ENCODE assay signal across 9 cellular contexts in the genomic region with DNA sequence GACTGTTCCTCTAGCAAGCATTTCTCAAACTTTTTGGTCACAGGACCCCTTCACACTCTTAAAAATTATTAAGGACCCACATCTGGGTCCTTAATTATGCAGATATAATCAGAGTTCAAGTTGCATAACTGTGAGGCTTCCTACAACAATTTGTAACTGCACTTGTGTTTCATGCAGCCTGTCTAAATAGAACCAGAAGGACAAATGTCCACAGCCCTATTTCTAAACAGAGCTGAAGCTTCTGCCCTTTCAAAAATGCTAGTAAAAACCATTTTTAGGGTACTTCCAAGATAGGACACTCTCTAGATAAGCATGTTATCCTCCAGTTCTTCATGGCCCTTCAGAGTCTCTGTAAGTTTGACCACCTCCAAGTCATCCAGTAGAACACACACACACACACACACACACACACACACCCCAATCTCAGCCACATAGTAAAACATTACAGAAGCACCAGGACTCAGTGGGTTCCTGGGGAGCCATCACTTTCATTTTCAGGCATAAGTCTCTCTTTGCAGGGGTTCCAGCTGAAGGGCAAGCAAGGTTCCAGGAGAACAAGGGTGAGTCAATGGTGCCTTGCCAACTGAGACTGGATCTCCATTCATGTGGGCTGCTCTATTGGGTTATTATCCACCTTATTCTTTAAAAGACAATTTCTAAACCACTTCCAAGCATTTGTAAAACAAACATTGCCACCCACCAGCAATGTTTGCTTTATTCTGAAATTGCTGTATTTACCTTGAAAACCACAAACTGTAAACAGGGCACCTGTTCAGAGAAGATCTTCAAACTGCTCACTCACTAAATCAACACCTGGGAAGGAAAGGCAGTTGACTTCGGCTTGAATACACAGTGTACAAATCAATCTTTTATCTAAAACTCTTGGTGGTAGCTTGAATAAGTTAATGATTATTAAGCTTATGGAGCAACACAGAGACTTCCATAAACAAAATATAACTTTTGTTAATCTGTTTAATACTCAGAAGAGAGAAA.
DNase-seq lines count a peak whose midpoint lies in the region; ATAC-seq and TF ChIP-seq lines count a peak whose summit lies in the region.
"Had no signal": no experiment of that assay in that cellular context is flagged by ENCODE, and none has a peak within 500 bp of the region (broad histone marks: within the 10 kb centered on the region; RNA-seq: fewer than 3 reads in every experiment).

No MANE protein-coding gene starts in this region.

- H3K27ac ChIP-seq in CD4-positive, alpha-beta memory T cell (ENCODE audit: low read depth, low read length), result no peak overlapping the region
- no peak overlapping the region for H3K27ac ChIP-seq in aorta (ENCODE audit: low read depth in 1 of 2, low read length in 2 of 2)

- TF ChIP-seq CTCF in natural killer cell (IDR thresholded peaks at IDR 0.05) (no peak), GM13976 (IDR thresholded peaks at IDR 0.05; ENCODE audit: borderline replicate concordance, control extremely low read depth, extremely low read depth, insufficient read depth, missing control alignments) (no peak)

- no peaks in the 10 kb centered on the region for H3K27me3 ChIP-seq in CD4-positive, alpha-beta memory T cell (ENCODE audit: insufficient read depth, low read length)
- H3K27me3 ChIP-seq in aorta (ENCODE audit: control insufficient read depth in 1 of 2, insufficient read depth in 2 of 2, low read length in 1 of 2), result no peaks in the 10 kb centered on the region

- no peak overlapping the region for H3K4me3 Mint-ChIP-seq in CD4-positive, alpha-beta memory T cell
- H3K4me3 Mint-ChIP-seq in activated CD8-positive, alpha-beta T cell treated with anti-CD3 and anti-CD28 coated beads, Interleukin-2, amount 10 ng/mL, durations not matched to agents 7 days and 5 days, result no peak overlapping the region
- H3K4me3 Mint-ChIP-seq in natural killer cell, result no peak overlapping the region

- ATAC-seq in GM19438 (IDR thresholded peaks at IDR 0.05; ENCODE audit: low read depth, unreplicated experiment) (peak; percentile 86), HG03175 (IDR thresholded peaks at IDR 0.05; ENCODE audit: unreplicated experiment) (peak; percentile 72), natural killer cell (no peak), aorta (ENCODE audit: low FRiP score) (no peak), Right ventricle myocardium superior (ENCODE audit: poor library complexity) (no peak)
- peak; percentile 42 for ATAC-seq in activated CD8-positive, alpha-beta T cell treated with anti-CD3 and anti-CD28 coated beads, Interleukin-2, amount 10 ng/mL, durations not matched to agents 7 days and 5 days

- POLR2A ChIA-PET in CD4-positive, alpha-beta memory T cell (lab: Charles Lee; ENCODE audit: partially characterized antibody), result no interaction called here
- POLR2A ChIA-PET in activated CD8-positive, alpha-beta T cell treated with anti-CD3 and anti-CD28 coated beads, Interleukin-2, amount 10 ng/mL, durations not matched to agents 7 days and 5 days (lab: Charles Lee), result interaction anchor here (1.4 kb wide), 2 partner anchors 63 to 65 kb away, joined by 3 to 5 read pairs; no protein-coding TSS in a partner anchor

- H3K27ac Mint-ChIP-seq in CD4-positive, alpha-beta memory T cell, result peak overlapping the region in 4 of 7 donors; percentile 12 to 77 (median 36)
- peak overlapping the region; percentile 46 for H3K27ac Mint-ChIP-seq in activated CD8-positive, alpha-beta T cell treated with anti-CD3 and anti-CD28 coated beads, Interleukin-2, amount 10 ng/mL, durations not matched to agents 7 days and 5 days
- H3K27ac Mint-ChIP-seq in natural killer cell, result peak overlapping the region in 1 of 2 donors; percentile 36

- peaks cover 8 to 20% (median 14%) of the 10 kb centered on the region in 4 donors for H3K4me1 Mint-ChIP-seq in CD4-positive, alpha-beta memory T cell
- H3K4me1 Mint-ChIP-seq in activated CD8-positive, alpha-beta T cell treated with anti-CD3 and anti-CD28 coated beads, Interleukin-2, amount 10 ng/mL, durations not matched to agents 7 days and 5 days (ENCODE audit: low read depth), result peaks cover 24% of the 10 kb centered on the region
- peaks cover 45 to 47% of the 10 kb centered on the region in 2 donors for H3K4me1 Mint-ChIP-seq in natural killer cell

- CTCF ChIA-PET in CD4-positive, alpha-beta memory T cell (lab: Charles Lee; ENCODE audit: partially characterized antibody), result no interaction called here
- CTCF ChIA-PET in activated CD8-positive, alpha-beta T cell treated with anti-CD3 and anti-CD28 coated beads, Interleukin-2, amount 10 ng/mL, durations not matched to agents 7 days and 5 days (lab: Charles Lee), result interaction anchor here (0.6 to 1.5 kb wide), 3 partner anchors 21 to 64 kb away, joined by 3 to 5 read pairs (median 3); partner anchors contain the start of gene ITPR2

- H3K27me3 Mint-ChIP-seq in CD4-positive, alpha-beta memory T cell, result no peaks in the 10 kb centered on the region
- no peaks in the 10 kb centered on the region for H3K27me3 Mint-ChIP-seq in activated CD8-positive, alpha-beta T cell treated with anti-CD3 and anti-CD28 coated beads, Interleukin-2, amount 10 ng/mL, durations not matched to agents 7 days and 5 days (ENCODE audit: low read depth)
- H3K27me3 Mint-ChIP-seq in natural killer cell (ENCODE audit: low read depth in 2 of 2), result no peaks in the 10 kb centered on the region

- H3K9me3 ChIP-seq in CD4-positive, alpha-beta memory T cell (ENCODE audit: control insufficient read depth in 1 of 2, low read length in 2 of 2), result no peaks in the 10 kb centered on the region
- H3K9me3 ChIP-seq in aorta (ENCODE audit: control insufficient read depth, low read length), result no peaks in the 10 kb centered on the region

- 94 to 100% methylated on average over 1 of the region's 1 CpG for WGBS in aorta, 2 donors

- H3K4me3 ChIP-seq in CD4-positive, alpha-beta memory T cell (ENCODE audit: low read length in 2 of 2), result no peak overlapping the region
- no peak overlapping the region for H3K4me3 ChIP-seq in aorta (ENCODE audit: low read length in 2 of 2)

- H3K9me3 Mint-ChIP-seq in CD4-positive, alpha-beta memory T cell, result peaks cover 2 to 13% (median 5%) of the 10 kb centered on the region in 8 donors
- peaks cover 3% of the 10 kb centered on the region for H3K9me3 Mint-ChIP-seq in activated CD8-positive, alpha-beta T cell treated with anti-CD3 and anti-CD28 coated beads, Interleukin-2, amount 10 ng/mL, durations not matched to agents 7 days and 5 days (ENCODE audit: insufficient read depth)
- H3K9me3 Mint-ChIP-seq in natural killer cell, result no peaks in the 10 kb centered on the region

- H3K36me3 Mint-ChIP-seq in CD4-positive, alpha-beta memory T cell, result peaks cover 29 to 43% of the 10 kb centered on the region in 2 donors
- peaks cover 16% of the 10 kb centered on the region for H3K36me3 Mint-ChIP-seq in activated CD8-positive, alpha-beta T cell treated with anti-CD3 and anti-CD28 coated beads, Interleukin-2, amount 10 ng/mL, durations not matched to agents 7 days and 5 days (ENCODE audit: low read depth)
- no peaks in the 10 kb centered on the region for H3K36me3 Mint-ChIP-seq in natural killer cell

- in situ Hi-C loops in GM13976 (cut with MboI; ENCODE audit: low sequenced_read_pairs, unreplicated experiment), result no loop called here

- intact Hi-C loops in CD4-positive, alpha-beta memory T cell (cut with micrococcal nuclease), result no loop called here
- intact Hi-C loops in natural killer cell (cut with micrococcal nuclease), result no loop called here
- intact Hi-C loops in aorta (cut with DNase I), result no loop called here
- intact Hi-C loops in Right ventricle myocardium superior (cut with DNase I), result no loop called here

- DNase-seq in CD4-positive, alpha-beta memory T cell, result no peak
- no peak for DNase-seq in activated CD8-positive, alpha-beta T cell treated with anti-CD3 and anti-CD28 coated beads, Interleukin-2, amount 10 ng/mL, durations not matched to agents 7 days and 5 days
- DNase-seq in natural killer cell (no peak), aorta (no peak), GM13976 (ENCODE audit: low spot score) (no peak), Right ventricle myocardium superior (no peak)
- DNase-seq: central memory CD4-positive, alpha-beta T cell had no signal

- no peaks in the 10 kb centered on the region for H3K36me3 ChIP-seq in CD4-positive, alpha-beta memory T cell (ENCODE audit: insufficient read depth, low read length)
- H3K36me3 ChIP-seq in aorta (ENCODE audit: control insufficient read depth in 1 of 2, insufficient read depth in 2 of 2, low read length in 1 of 2), result peaks cover 0 to 2% of the 10 kb centered on the region in 2 donors

- no peaks in the 10 kb centered on the region for H3K4me1 ChIP-seq in CD4-positive, alpha-beta memory T cell (ENCODE audit: insufficient read depth, low read length)
- H3K4me1 ChIP-seq in aorta (ENCODE audit: control insufficient read depth in 1 of 2, insufficient read depth in 2 of 2, low read length in 2 of 2), result no peaks in the 10 kb centered on the region

Comparison
In these comparisons a context has a peak if more than half of its experiments do, and no peak if none do; other contexts are left out.
1. ATAC-seq: peak in GM19438 (single experiment), HG03175 (single experiment) and activated CD8-positive, alpha-beta T cell treated with anti-CD3 and anti-CD28 coated beads, Interleukin-2, amount 10 ng/mL, durations not matched to agents 7 days and 5 days (single experiment); none in natural killer cell (0 of 3), aorta (single experiment) and Right ventricle myocardium superior (single experiment).